Comparison of ENCODE assay signal across 10 cellular contexts in the genomic region with DNA sequence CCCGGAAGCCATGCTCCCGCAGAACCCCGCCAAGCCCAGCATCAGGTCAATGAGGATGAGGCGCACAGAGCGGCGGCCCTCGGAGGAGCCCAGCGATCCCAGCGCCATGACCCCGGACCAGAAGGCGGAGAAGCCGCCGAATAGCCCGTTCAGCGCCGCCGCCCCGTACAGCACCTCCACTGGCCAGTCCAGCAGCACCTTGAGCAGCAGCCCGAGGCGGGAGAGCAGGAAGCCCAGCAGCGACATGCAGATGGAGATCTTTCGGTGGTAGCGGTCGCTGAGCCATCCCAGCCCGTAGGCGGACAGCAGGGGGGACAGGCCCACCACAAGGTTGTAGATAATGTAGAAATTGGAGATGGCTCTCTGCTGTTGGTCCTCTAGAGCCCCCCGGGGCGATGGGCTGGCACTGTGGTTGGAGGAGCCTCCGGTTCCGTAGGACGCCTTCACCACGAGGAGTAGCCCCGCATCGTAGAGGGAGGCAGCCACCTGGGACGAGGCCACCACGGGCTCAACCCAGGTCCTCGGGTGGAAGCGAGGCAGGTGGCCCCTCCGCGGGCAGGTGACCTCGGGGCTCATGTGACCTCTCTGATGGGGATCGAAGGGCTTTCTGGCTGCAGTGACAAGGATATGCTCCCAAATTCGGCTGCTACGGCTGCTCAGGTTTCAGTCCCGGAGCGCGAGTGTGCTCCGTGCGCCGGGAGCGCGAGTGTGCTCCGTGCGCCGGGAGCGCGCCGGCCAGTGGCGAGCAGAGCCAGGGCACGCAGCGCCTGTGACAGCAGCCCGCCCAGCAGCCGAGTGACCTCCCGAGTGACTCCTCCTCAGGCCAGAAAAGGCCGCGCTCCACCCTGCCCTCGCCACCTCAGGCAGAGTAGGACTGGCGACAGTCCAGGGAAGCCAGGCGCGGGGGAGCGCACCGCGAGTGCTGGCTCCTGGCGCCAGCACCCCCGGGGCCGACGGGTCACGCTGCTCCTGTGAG. TPM values are rescaled to one million over a fixed set of nuclear protein-coding genes. Genes with fewer than 3 reads are reported as not detected.
DNase-seq lines count a peak whose midpoint lies in the region; ATAC-seq, FAIRE-seq and TF ChIP-seq lines count a peak whose summit lies in the region.
"Had no signal": no experiment of that assay in that cellular context is flagged by ENCODE, and none has a peak within 500 bp of the region (broad histone marks: within the 10 kb centered on the region; RNA-seq: fewer than 3 reads in every experiment).

A gene with protein sequence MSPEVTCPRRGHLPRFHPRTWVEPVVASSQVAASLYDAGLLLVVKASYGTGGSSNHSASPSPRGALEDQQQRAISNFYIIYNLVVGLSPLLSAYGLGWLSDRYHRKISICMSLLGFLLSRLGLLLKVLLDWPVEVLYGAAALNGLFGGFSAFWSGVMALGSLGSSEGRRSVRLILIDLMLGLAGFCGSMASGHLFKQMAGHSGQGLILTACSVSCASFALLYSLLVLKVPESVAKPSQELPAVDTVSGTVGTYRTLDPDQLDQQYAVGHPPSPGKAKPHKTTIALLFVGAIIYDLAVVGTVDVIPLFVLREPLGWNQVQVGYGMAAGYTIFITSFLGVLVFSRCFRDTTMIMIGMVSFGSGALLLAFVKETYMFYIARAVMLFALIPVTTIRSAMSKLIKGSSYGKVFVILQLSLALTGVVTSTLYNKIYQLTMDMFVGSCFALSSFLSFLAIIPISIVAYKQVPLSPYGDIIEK (minus strand): TSS at position 771 of the 976 bp plus-strand sequence. CDS start 195 bp downstream, at position 576.

- H3K9me3 ChIP-seq in NT2/D1 (ENCODE audit: insufficient read depth, low read length), result no peaks in the 10 kb centered on the region
- no peaks in the 10 kb centered on the region; a peak in 1 of 4 replicates for H3K9me3 ChIP-seq in H1 (ENCODE audit: insufficient read depth in 2 of 2, low read depth in 1 of 2, low read length in 1 of 2)
- H3K9me3 ChIP-seq in testis, result no peaks in the 10 kb centered on the region
- no peaks in the 10 kb centered on the region for H3K9me3 ChIP-seq in CD4-positive, alpha-beta memory T cell (ENCODE audit: control insufficient read depth in 1 of 2, low read length in 2 of 2)

- peaks cover 0 to 4% of the 10 kb centered on the region in 2 donors for H3K36me3 Mint-ChIP-seq in CD4-positive, alpha-beta memory T cell
- no peaks in the 10 kb centered on the region for H3K36me3 Mint-ChIP-seq in effector memory CD8-positive, alpha-beta T cell (ENCODE audit: insufficient read depth)

- H2BK5ac ChIP-seq in H1 (ENCODE audit: low read depth, low read length), result no peak within 1 kb of the TSS

- H3K27ac Mint-ChIP-seq in CD4-positive, alpha-beta memory T cell, result no peak within 1 kb of the TSS
- H3K27ac Mint-ChIP-seq in effector memory CD8-positive, alpha-beta T cell, result no peak within 1 kb of the TSS

- FAIRE-seq in H1 (lab: Jason Lieb, UNC), result no peak

- H2BK120ac ChIP-seq in H1 (replicated peaks; ENCODE audit: low read depth, low read length), result no peak within 1 kb of the TSS

- no peak within 1 kb of the TSS for H3K4ac ChIP-seq in H1 (replicated peaks; ENCODE audit: insufficient read length, low read depth, low read length)

- peaks cover 0 to 3% (median 0%) of the 10 kb centered on the region in 8 donors for H3K9me3 Mint-ChIP-seq in CD4-positive, alpha-beta memory T cell
- H3K9me3 Mint-ChIP-seq in effector memory CD8-positive, alpha-beta T cell, result no peaks in the 10 kb centered on the region

- intact Hi-C loops in lower leg skin (cut with DNase I; ENCODE audit: low total_unique reads), result no loop called here
- intact Hi-C loops in testis (cut with DNase I; ENCODE audit: low total_unique reads), result no loop called here
- intact Hi-C loops in CD4-positive, alpha-beta memory T cell (cut with micrococcal nuclease), result no loop called here

- peak within 1 kb of the TSS; percentile 48 for H3K18ac ChIP-seq in H1 (ENCODE audit: extremely low read depth, low read length)

- no peaks in the 10 kb centered on the region for H3K79me1 ChIP-seq in H1 (ENCODE audit: low read depth, low read length)

- no peak for ATAC-seq in effector memory CD8-positive, alpha-beta T cell (replicated peaks)

- peaks cover 44% of the 10 kb centered on the region for H3K27me3 ChIP-seq in NT2/D1 (ENCODE audit: insufficient read depth, insufficient read length)
- peaks cover 14 to 36% (median 28%) of the 10 kb centered on the region in 4 experiments for H3K27me3 ChIP-seq in H1 (replicated peaks in 1 of 4; ENCODE audit: control insufficient read depth in 3 of 4, extremely low read depth in 1 of 4, insufficient read depth in 3 of 4, low read length in 3 of 4)
- no peaks in the 10 kb centered on the region for H3K27me3 ChIP-seq in testis
- H3K27me3 ChIP-seq in CD4-positive, alpha-beta memory T cell (ENCODE audit: insufficient read depth, low read length), result no peaks in the 10 kb centered on the region

- H3K4me3 Mint-ChIP-seq in CD4-positive, alpha-beta memory T cell, result no peak within 1 kb of the TSS
- peak within 1 kb of the TSS in 1 of 2 donors; percentile 33 for H3K4me3 Mint-ChIP-seq in effector memory CD8-positive, alpha-beta T cell

- H3K27me3 Mint-ChIP-seq in CD4-positive, alpha-beta memory T cell, result peaks cover 14 to 22% of the 10 kb centered on the region in 2 donors
- peaks cover 28 to 56% of the 10 kb centered on the region in 2 donors for H3K27me3 Mint-ChIP-seq in effector memory CD8-positive, alpha-beta T cell

- no peak for TF ChIP-seq RAD21 in H1 (IDR thresholded peaks at IDR 0.05 in 1 of 2, conservative IDR thresholded peaks at IDR 0.05 in 1 of 2; ENCODE audit: low read depth in 2 of 2, low read length in 2 of 2)

- peaks cover 11% of the 10 kb centered on the region; the same call in 1 of the 2 replicates for H3K23me2 ChIP-seq in H1 (ENCODE audit: low read depth, low read length)

- no peak within 1 kb of the TSS for H3K14ac ChIP-seq in H1 (ENCODE audit: insufficient read length)

- no peak within 1 kb of the TSS for H3K23ac ChIP-seq in H1 (ENCODE audit: insufficient read length)

- H3K4me1 Mint-ChIP-seq in CD4-positive, alpha-beta memory T cell, result peaks cover 0 to 7% (median 0%) of the 10 kb centered on the region in 4 donors
- H3K4me1 Mint-ChIP-seq in effector memory CD8-positive, alpha-beta T cell (ENCODE audit: low read depth in 2 of 2), result no peaks in the 10 kb centered on the region

- H3K4me1 ChIP-seq in NT2/D1 (ENCODE audit: insufficient read depth, insufficient read length) (peaks cover 7% of the 10 kb centered on the region), H1 (replicated peaks in 1 of 4; ENCODE audit: control insufficient read depth in 3 of 4, insufficient read depth in 4 of 4, low read length in 3 of 4) (peaks cover 0 to 8% (median 4%) of the 10 kb centered on the region in 4 experiments; a peak in 4 of 7 replicates), testis (peaks cover 4% of the 10 kb centered on the region)
- H3K4me1 ChIP-seq in CD4-positive, alpha-beta memory T cell (ENCODE audit: insufficient read depth, low read length), result no peaks in the 10 kb centered on the region

- H3K9ac ChIP-seq in NT2/D1 (ENCODE audit: insufficient read length, low read depth) (peak within 1 kb of the TSS; percentile 81), H1 (replicated peaks in 1 of 4; ENCODE audit: extremely low read depth in 1 of 4, low read depth in 3 of 4, low read length in 3 of 4) (no peak within 1 kb of the TSS)

- H2AFZ ChIP-seq in H1 (ENCODE audit: low read length), result peak within 1 kb of the TSS; percentile 75; the same call in 1 of the 2 replicates

- no peak within 1 kb of the TSS for H4K5ac ChIP-seq in H1 (ENCODE audit: insufficient read length, low read depth, low read length)

- no peak within 1 kb of the TSS; the same call in 1 of the 2 replicates for H2AK5ac ChIP-seq in H1 (ENCODE audit: low read depth, low read length)

- H2BK12ac ChIP-seq in H1 (ENCODE audit: low read depth, low read length), result 0 out of 2 replicates have a peak within 1 kb of the TSS, but pooled peaks have one; percentile 9

- no peak within 1 kb of the TSS for H4K91ac ChIP-seq in H1 (replicated peaks; ENCODE audit: insufficient read length, low read length)

- no peaks in the 10 kb centered on the region for H4K20me1 ChIP-seq in H1 (replicated peaks in 1 of 2; ENCODE audit: control insufficient read depth in 1 of 2, insufficient read depth in 2 of 2, low read length in 2 of 2)

- H3K4me3 ChIP-seq in NT2/D1 (ENCODE audit: insufficient read length, low read depth), result peak within 1 kb of the TSS; percentile 48
- peak within 1 kb of the TSS; percentile 21 to 73 (median 62) for H3K4me3 ChIP-seq in H1 (ENCODE audit: extremely low read depth in 1 of 4, insufficient read depth in 2 of 4, low read depth in 3 of 4, low read length in 4 of 4)
- no peak within 1 kb of the TSS for H3K4me3 ChIP-seq in lower leg skin (ENCODE audit: low read depth, poor library complexity, severe bottlenecking)
- H3K4me3 ChIP-seq in testis, result peak within 1 kb of the TSS; percentile 31 to 61
- H3K4me3 ChIP-seq in CD4-positive, alpha-beta memory T cell (ENCODE audit: low read length in 2 of 2), result no peak within 1 kb of the TSS

- no peaks in the 10 kb centered on the region for H3K79me2 ChIP-seq in H1 (ENCODE audit: control insufficient read depth in 1 of 2, insufficient read depth in 2 of 2, low read length in 2 of 2)

- no peak within 1 kb of the TSS for H3K27ac ChIP-seq in H1 (ENCODE audit: low read depth, low read length)
- H3K27ac ChIP-seq in testis, result no peak within 1 kb of the TSS
- no peak within 1 kb of the TSS for H3K27ac ChIP-seq in CD4-positive, alpha-beta memory T cell (ENCODE audit: low read depth, low read length)

- TF ChIP-seq CTCF in H1 (IDR thresholded peaks at IDR 0.05; ENCODE audit: control extremely low read depth in 1 of 3, insufficient read depth in 1 of 3, low read depth in 1 of 3, low read length in 3 of 3) (no peak), lower leg skin (IDR thresholded peaks at IDR 0.05) (no peak), testis (IDR thresholded peaks at IDR 0.05) (no peak)

- H3K56ac ChIP-seq in H1 (replicated peaks; ENCODE audit: insufficient read length, low read depth, low read length), result no peak within 1 kb of the TSS

- peak within 1 kb of the TSS; percentile 85 to 94 for H3K4me2 ChIP-seq in H1 (ENCODE audit: insufficient read depth in 1 of 2, low read depth in 2 of 2, low read length in 2 of 2)

- CTCF ChIA-PET in H1 (lab: Charles Lee; ENCODE audit: partially characterized antibody), result interaction anchor here (1.1 to 6.4 kb wide), 5 partner anchors 12 to 45 kb away, joined by 3 to 56 read pairs (median 8); no protein-coding TSS in a partner anchor
- CTCF ChIA-PET in CD4-positive, alpha-beta memory T cell (lab: Charles Lee; ENCODE audit: partially characterized antibody), result no interaction called here

- H4K8ac ChIP-seq in H1 (ENCODE audit: extremely low read depth, insufficient read depth, low read length), result peak within 1 kb of the TSS; percentile 8

- TF ChIP-seq POLR2A in H1 (IDR thresholded peaks at IDR 0.05; ENCODE audit: control extremely low read depth in 1 of 2, low read depth in 2 of 2, low read length in 2 of 2), result no peak
- no peak for TF ChIP-seq POLR2A in lower leg skin (IDR thresholded peaks at IDR 0.05)
- TF ChIP-seq POLR2A in testis (IDR thresholded peaks at IDR 0.05), result no peak

- DNase-seq in NT2/D1 (ENCODE audit: low read depth, low spot score), result no peak
- DNase-seq in H1 (ENCODE audit: low read depth in 1 of 2, low spot score in 2 of 2), result peak in 1 of 2 experiments; percentile 60
- DNase-seq in lower leg skin (ENCODE audit: low spot score in 2 of 2), result peak in 1 of 2 donors; percentile 80
- peak; percentile 85 for DNase-seq in testis
- DNase-seq in CD4-positive, alpha-beta memory T cell, result no peak
- DNase-seq in T-helper 9 cell, result no peak
- DNase-seq in effector memory CD8-positive, alpha-beta T cell, result no peak
- no peak for DNase-seq in DMS153 treated with DMSO at 0.1 percent for 48 hours (lab: John Stamatoyannopoulos, UW; ENCODE audit: unreplicated experiment)
- DNase-seq: central memory CD4-positive, alpha-beta T cell; stimulated activated CD4-positive, alpha-beta T cell treated with anti-CD3 and anti-CD28 coated beads, Interleukin-4, amount 100 ng/mL, for 4 hours had no signal

- no peak within 1 kb of the TSS for H2BK20ac ChIP-seq in H1 (ENCODE audit: low read length)

- WGBS in H1 (ENCODE audit: extremely low coverage in 1 of 2, insufficient coverage in 1 of 2, insufficient read length in 1 of 2, insufficient replicate concordance in 2 of 2, low coverage in 1 of 2, low lambda C conversion rate in 2 of 2, missing lambda C conversion rate in 1 of 2), 2 experiments, result 23% methylated on average over 62 of the region's 78 CpGs; no CpG with 5 or more reads in 1 of the 2 experiments
- 22 to 27% methylated on average over 37 to 38 of the region's 78 CpGs for WGBS in lower leg skin, 2 donors
- 9 to 12% methylated on average over 14 to 66 of the region's 78 CpGs for WGBS in testis, 2 donors

- POLR2A ChIA-PET in H1 (lab: Charles Lee; ENCODE audit: partially characterized antibody), result no interaction called here
- POLR2A ChIA-PET in CD4-positive, alpha-beta memory T cell (lab: Charles Lee; ENCODE audit: partially characterized antibody), result no interaction called here

- TF ChIP-seq EP300 in H1 (IDR thresholded peaks at IDR 0.05; ENCODE audit: borderline replicate concordance in 1 of 2, low read depth in 2 of 2, low read length in 2 of 2), result no peak

- H2BK15ac ChIP-seq in H1 (ENCODE audit: low read length), result peak within 1 kb of the TSS; percentile 46; the same call in 1 of the 2 replicates

- H3K36me3 ChIP-seq in NT2/D1 (ENCODE audit: insufficient read depth, insufficient read length, low read length) (no peaks in the 10 kb centered on the region), H1 (ENCODE audit: control insufficient read depth in 2 of 4, insufficient read depth in 4 of 4, low read length in 3 of 4) (no peaks in the 10 kb centered on the region), testis (ENCODE audit: low read depth, missing control alignments) (no peaks in the 10 kb centered on the region)
- H3K36me3 ChIP-seq in CD4-positive, alpha-beta memory T cell (ENCODE audit: insufficient read depth, low read length), result no peaks in the 10 kb centered on the region

RNA-seq across cellular contexts. Expression of the gene that starts here (rescaled TPM):
- not detected in 2 replicates for total RNA-seq in H1 (2021; fragmentation: NEBNext Ultra II Directional; extraction: Animal tissue kit (Norgen Biotek cat#: 25700))
- polyA plus RNA-seq in H1 (2011; rRNA removed) (0.02 and 0.03 TPM in 2 replicates), testis (ENCODE audit: insufficient read depth, low read depth, low replicate concordance) (1.9 TPM)
- polyA plus RNA-seq in H1 (2011; cell fraction: cytosol; rRNA removed), result 0.03 TPM
- polyA plus RNA-seq in H1 (2011; cell fraction: nucleus; rRNA removed), result not detected
- polyA plus RNA-seq in H1 (2012, experiment 1 of 2), result not detected in 4 replicates
- polyA plus RNA-seq in H1 (2012, experiment 2 of 2), result not detected
- polyA plus RNA-seq in H1 (2013, experiment 1 of 2), result 0.02 TPM
- not detected for polyA plus RNA-seq in H1 (2013, experiment 2 of 2)
- not detected in 2 replicates for polyA minus RNA-seq in H1 (2011; rRNA and poly(A)+ RNA removed)
- polyA minus RNA-seq in H1 (2011; cell fraction: cytosol; rRNA and poly(A)+ RNA removed), result not detected
- polyA minus RNA-seq in H1 (2011; cell fraction: nucleus; rRNA and poly(A)+ RNA removed), result not detected
- total RNA-seq in lower leg skin (10 to 100 TPM; 49.5 to 95.9 (median 63.0) TPM), testis (1 to 10 TPM; 1.4 to 2.4 TPM)
- not detected for total RNA-seq in CD4-positive, alpha-beta memory T cell
- not detected for polyA plus RNA-seq in CD4-positive, alpha-beta memory T cell

Comparison
In these comparisons a context has a peak if more than half of its experiments do, and no peak if none do; other contexts are left out.
1. RNA of the gene that starts here (total RNA-seq): 49.5 to 95.9 TPM in lower leg skin; 1.4 to 2.4 TPM in testis, not detected in CD4-positive, alpha-beta memory T cell and not detected in H1; every median in the first group is over 10 times any median in the second.
2. H3K4me3 ChIP-seq: peak in NT2/D1 (single experiment), H1 (4 of 4) and testis (2 of 2); none in lower leg skin (single experiment) and CD4-positive, alpha-beta memory T cell (0 of 2).